22 cellular contexts compared by ENCODE assay signal in the genomic region with DNA sequence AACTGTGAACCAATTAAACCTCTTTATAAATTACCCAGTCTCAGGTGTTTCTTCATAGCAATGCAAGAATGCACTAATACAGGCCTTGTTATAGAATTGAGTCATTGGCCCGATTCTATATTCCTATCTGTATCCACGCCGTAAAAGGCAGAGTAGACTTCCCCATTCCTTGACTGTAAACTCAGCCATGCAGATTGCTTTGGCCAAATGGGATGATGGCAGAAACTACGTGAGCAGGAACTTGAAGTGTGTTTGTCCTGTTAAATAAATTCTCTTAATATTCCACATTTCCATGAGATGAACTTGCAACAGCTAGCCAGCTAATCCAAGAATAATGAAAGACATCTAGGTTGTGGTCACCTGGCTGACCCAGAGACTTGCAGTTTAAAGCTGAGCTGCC.
"Had no signal": no experiment of that assay in that cellular context is flagged by ENCODE, and none has a peak within 500 bp of the region (broad histone marks: within the 10 kb centered on the region; RNA-seq: fewer than 3 reads in every experiment).

No MANE protein-coding gene starts in this region.

- DNase-seq: colonic mucosa; cortex of kidney; dermis blood vessel endothelial cell; dorsolateral prefrontal cortex; effector CD4-positive, alpha-beta T cell; effector CD8-positive, alpha-beta T cell; effector memory CD4-positive, alpha-beta T cell; effector memory CD8-positive, alpha-beta T cell; endodermal cell; erythroblast; esophagus squamous epithelium; foreskin fibroblast; foreskin keratinocyte; foreskin melanocyte; gastrocnemius medialis; glutamatergic neuron; head of caudate nucleus; heart left ventricle; heart right ventricle had no signal

- H3K9me3 ChIP-seq: colonic mucosa, esophagus squamous epithelium, gastrocnemius medialis, gastroesophageal sphincter, heart left ventricle, heart right ventricle had no signal

- H3K4me1 ChIP-seq: foreskin keratinocyte had no signal

- H3K27me3 ChIP-seq: colonic mucosa, gastrocnemius medialis, gastroesophageal sphincter, heart left ventricle, heart right ventricle had no signal

- H3K27ac ChIP-seq: colonic mucosa, coronary artery, dorsolateral prefrontal cortex, epithelial cell of prostate, esophagus squamous epithelium, foreskin keratinocyte, gastrocnemius medialis, gastroesophageal sphincter, heart left ventricle, heart right ventricle had no signal

- H3K36me3 ChIP-seq: colonic mucosa, esophagus squamous epithelium, gastrocnemius medialis, gastroesophageal sphincter, heart left ventricle, heart right ventricle had no signal

- H3K4me3 ChIP-seq: colonic mucosa, coronary artery, dorsolateral prefrontal cortex, esophagus squamous epithelium, gastrocnemius medialis, gastroesophageal sphincter, heart left ventricle, heart right ventricle had no signal
